Comparison of ENCODE assay signal across 1 cellular context in the genomic region with DNA sequence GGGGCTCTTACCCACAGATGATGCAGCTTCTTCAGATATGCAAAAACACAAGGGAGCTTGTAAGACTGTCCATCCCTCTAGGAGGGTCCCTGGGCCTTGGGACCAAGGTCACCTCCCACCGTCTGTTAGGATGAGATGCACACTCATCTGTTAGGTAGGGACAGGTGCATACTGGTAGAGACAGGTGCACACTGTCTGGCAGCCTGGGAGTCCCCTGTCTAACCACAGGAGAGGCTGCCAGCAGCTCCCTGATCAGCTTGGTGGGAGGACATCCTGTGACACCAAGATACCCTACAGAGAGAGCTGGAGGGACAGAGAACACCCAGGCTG.
A peak's percentile ranks its signal among the peaks of the same experiment; 100 is the strongest.
TF ChIP-seq lines count a peak whose summit lies in the region.

No MANE protein-coding gene starts in this region.

TF ChIP-seq in K562, 482 proteins besides CTCF, POLR2A, EP300 and RAD21:
- TF ChIP-seq NR3C1 (CRISPR knock-in tag; IDR thresholded peaks at IDR 0.05) (0 out of 2 replicates have a peak, but pooled peaks have one; percentile 14), HDGF (IDR thresholded peaks at IDR 0.05) (no peak)
